8 cellular contexts compared by ENCODE assay signal in genomic region chr11:34192481-34193401, GRCh38.
DNase-seq lines count a peak whose midpoint lies in the region; ATAC-seq, FAIRE-seq and TF ChIP-seq lines count a peak whose summit lies in the region.

No MANE protein-coding gene starts in this region.

- H3K18ac ChIP-seq in IMR-90 (ENCODE audit: low read depth, low read length) = peak overlapping the region; percentile 38

- no peak for TF ChIP-seq RAD21 in IMR-90 (IDR thresholded peaks at IDR 0.05; ENCODE audit: low read length)

- 0 out of 2 replicates have a peak overlapping the region, but pooled peaks have one; percentile 16 for H3K9ac ChIP-seq in IMR-90 (ENCODE audit: low read depth, low read length)

- peak overlapping the region; percentile 35 for H2AK9ac ChIP-seq in IMR-90 (replicated peaks; ENCODE audit: low read depth, low read length, poor library complexity)

- FAIRE-seq in islet of Langerhans (lab: Jason Lieb, UNC) = peak; percentile 49

- intact Hi-C loops in IMR-90 (cut with micrococcal nuclease) = loop anchor here (1.0 kb wide), 1 partner anchor 166 kb away; the partner anchor contains the start of gene ABTB2

- peak overlapping the region; percentile 95 for H2AFZ ChIP-seq in IMR-90 (replicated peaks; ENCODE audit: low read length, poor library complexity)

- H3K4me3 ChIP-seq in IMR-90 (ENCODE audit: insufficient read depth, low read depth, low read length) (peak overlapping the region; percentile 31; the same call in 1 of the 2 replicates), tibial nerve (no peak overlapping the region)

- H3K4me1 ChIP-seq in IMR-90 (ENCODE audit: control insufficient read depth, insufficient read depth, low read length) (peaks cover 9% of the 10 kb centered on the region; the same call in 1 of the 2 replicates), tibial nerve (peaks cover 0 to 28% (median 18%) of the 10 kb centered on the region in 4 donors)

- TF ChIP-seq CTCF in IMR-90 (conservative IDR thresholded peaks at IDR 0.05; ENCODE audit: low read depth, low read length) = no peak
- TF ChIP-seq CTCF in tibial nerve (IDR thresholded peaks at IDR 0.05) = no peak

- H3K27ac ChIP-seq in IMR-90 (ENCODE audit: insufficient read depth, low read length) (peak overlapping the region; percentile 67), tibial nerve (peak overlapping the region in 3 of 4 donors; percentile 34 to 67 (median 60))

- dilution Hi-C loops in IMR-90 (cut with HindIII; ENCODE audit: low sequenced_read_pairs, unreplicated experiment) = loop anchor here (25.0 kb wide), 1 partner anchor 145 kb away; no protein-coding TSS in a partner anchor

- no peaks in the 10 kb centered on the region for H4K20me1 ChIP-seq in IMR-90 (ENCODE audit: insufficient read depth, low read length)

- peak overlapping the region; percentile 30; the same call in 1 of the 2 replicates for H2AK5ac ChIP-seq in IMR-90 (ENCODE audit: low read depth, low read length)

- H2BK5ac ChIP-seq in IMR-90 (ENCODE audit: low read depth, low read length, poor library complexity, severe bottlenecking) = peak overlapping the region; percentile 78

- H3K79me1 ChIP-seq in IMR-90 (ENCODE audit: low read depth in 1 of 2, low read length in 2 of 2) = no peaks in the 10 kb centered on the region

- H3K4ac ChIP-seq in IMR-90 (ENCODE audit: low read depth, low read length) = peak overlapping the region; percentile 82

- H3K14ac ChIP-seq in IMR-90 (replicated peaks; ENCODE audit: low read depth, low read length) = peak overlapping the region; percentile 83; the same call in 1 of the 2 replicates

- peak overlapping the region; percentile 89 for H2BK20ac ChIP-seq in IMR-90 (ENCODE audit: low read depth, low read length)

- H4K5ac ChIP-seq in IMR-90 (ENCODE audit: low read depth, low read length) = peak overlapping the region; percentile 1; the same call in 1 of the 2 replicates

- CTCF ChIA-PET in IMR-90 (lab: Yijun Ruan, JAX) = interaction anchor here (0.6 to 1.8 kb wide), 2 partner anchors 18 to 105 kb away, joined by 6 read pairs; no protein-coding TSS in a partner anchor

- H4K91ac ChIP-seq in IMR-90 (ENCODE audit: insufficient read depth, low read depth, low read length) = peak overlapping the region; percentile 69

- WGBS in IMR-90 (ENCODE audit: extremely low coverage in 2 of 2, insufficient read length in 1 of 2), 2 experiments = 58% methylated on average over 4 of the region's 14 CpGs; no CpG with 5 or more reads in 1 of the 2 experiments
- whole genome bisulfite sequencing in tibial nerve, 2 donors = 52 to 63% methylated on average over 8 to 13 of the region's 14 CpGs

- H3K9me1 ChIP-seq in IMR-90 (ENCODE audit: insufficient read depth, low read length) = peaks cover 18% of the 10 kb centered on the region

- DNase-seq in C1 segment of cervical spinal cord (lab: John Stamatoyannopoulos, UW) (peak in 8 of 14 donors; percentile 12 to 87 (median 36)), IMR-90 (peak; percentile 93), amniotic epithelial cell (ENCODE audit: low read depth) (peak; percentile 86), tibial nerve (ENCODE audit: low spot score in 2 of 2) (peak; percentile 41 to 57), NCI-H187 (lab: John Stamatoyannopoulos, UW) (no peak), activated gamma-delta T cell (lab: John Stamatoyannopoulos, UW) (no peak)

- H3K4me2 ChIP-seq in IMR-90 (ENCODE audit: low read depth, low read length) = peak overlapping the region; percentile 86

- H2BK120ac ChIP-seq in IMR-90 (ENCODE audit: low read depth, low read length) = peak overlapping the region; percentile 94

- H3K9me3 ChIP-seq in IMR-90 (ENCODE audit: control insufficient read depth, insufficient read depth, low read length) (no peaks in the 10 kb centered on the region), tibial nerve (no peaks in the 10 kb centered on the region)

- H2BK15ac ChIP-seq in IMR-90 (ENCODE audit: low read depth, low read length) = peak overlapping the region; percentile 26; the same call in 1 of the 3 replicates

- TF ChIP-seq POLR2A in IMR-90 (IDR thresholded peaks at IDR 0.05; ENCODE audit: low read depth, low read length) (peak; percentile 28; the same call in 1 of the 2 replicates), tibial nerve (IDR thresholded peaks at IDR 0.05) (no peak)

- ATAC-seq in IMR-90 (ENCODE audit: low read depth) = peak; percentile 91
- ATAC-seq in HG03196 (IDR thresholded peaks at IDR 0.05; ENCODE audit: unreplicated experiment) = no peak

- H3K36me3 ChIP-seq in IMR-90 (ENCODE audit: control insufficient read depth, insufficient read depth, low read length) = no peaks in the 10 kb centered on the region
- peaks cover 0 to 18% (median 0%) of the 10 kb centered on the region in 3 donors for H3K36me3 ChIP-seq in tibial nerve

- peak in 1 of 2 donors; percentile 22 for TF ChIP-seq EP300 in tibial nerve (IDR thresholded peaks at IDR 0.05)

- H3K56ac ChIP-seq in IMR-90 (ENCODE audit: extremely low read depth, insufficient read depth, low read length) = peak overlapping the region; percentile 63

- BruUV-seq in IMR-90 (replicated peaks; lab: Mats Ljungman, UMichigan) = no TSS peak

- H3K23ac ChIP-seq in IMR-90 (ENCODE audit: low read depth, low read length) = peak overlapping the region; percentile 57; the same call in 1 of the 2 replicates

- peak overlapping the region in 1 of 2 experiments; percentile 87; a peak in 2 of 4 replicates for H4K8ac ChIP-seq in IMR-90 (ENCODE audit: low read depth in 2 of 2, low read length in 2 of 2)

- in situ Hi-C loops in IMR-90 (cut with MboI; ENCODE audit: low sequenced_read_pairs) = no loop called here

- POLR2A ChIA-PET in IMR-90 (lab: Charles Lee; ENCODE audit: unreplicated experiment) = interaction anchor here (0.6 kb wide), 1 partner anchor 52 kb away, joined by 3 read pairs; no protein-coding TSS in a partner anchor

- H3K27me3 ChIP-seq in IMR-90 (ENCODE audit: control insufficient read depth, insufficient read depth, low read length) (peaks cover 2% of the 10 kb centered on the region; the same call in 1 of the 2 replicates), tibial nerve (no peaks in the 10 kb centered on the region)

TF ChIP-seq in IMR-90, 13 proteins besides CTCF, POLR2A, EP300 and RAD21:
- TF ChIP-seq, protein P1, sequence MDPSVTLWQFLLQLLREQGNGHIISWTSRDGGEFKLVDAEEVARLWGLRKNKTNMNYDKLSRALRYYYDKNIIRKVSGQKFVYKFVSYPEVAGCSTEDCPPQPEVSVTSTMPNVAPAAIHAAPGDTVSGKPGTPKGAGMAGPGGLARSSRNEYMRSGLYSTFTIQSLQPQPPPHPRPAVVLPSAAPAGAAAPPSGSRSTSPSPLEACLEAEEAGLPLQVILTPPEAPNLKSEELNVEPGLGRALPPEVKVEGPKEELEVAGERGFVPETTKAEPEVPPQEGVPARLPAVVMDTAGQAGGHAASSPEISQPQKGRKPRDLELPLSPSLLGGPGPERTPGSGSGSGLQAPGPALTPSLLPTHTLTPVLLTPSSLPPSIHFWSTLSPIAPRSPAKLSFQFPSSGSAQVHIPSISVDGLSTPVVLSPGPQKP (IDR thresholded peaks at IDR 0.05; ENCODE audit: borderline replicate concordance, low read depth, low read length) = no peak
- TF ChIP-seq RFX5 (IDR thresholded peaks at IDR 0.05; ENCODE audit: low read depth, low read length) = no peak
- TF ChIP-seq CEBPB (IDR thresholded peaks at IDR 0.05; ENCODE audit: low read depth, low read length) = peak; percentile 68
- TF ChIP-seq SMC3 (IDR thresholded peaks at IDR 0.05; ENCODE audit: low read depth, low read length) = peak; percentile 15; the same call in 1 of the 2 replicates
- TF ChIP-seq NFE2L2 (IDR thresholded peaks at IDR 0.05; ENCODE audit: low read depth, low read length) = no peak
- no peak for TF ChIP-seq CHD1 (IDR thresholded peaks at IDR 0.05; ENCODE audit: low read depth, low read length)
- peak; percentile 63 for TF ChIP-seq FOS (IDR thresholded peaks at IDR 0.05; ENCODE audit: low read depth, low read length)
- TF ChIP-seq RCOR1 (IDR thresholded peaks at IDR 0.05; ENCODE audit: insufficient replicate concordance, low read length) = peak; percentile 69
- no peak for TF ChIP-seq USF2 (IDR thresholded peaks at IDR 0.05; ENCODE audit: low read depth, low read length)
- 0 out of 2 replicates have a peak, but pooled peaks have one; percentile 2 for TF ChIP-seq MXI1 (IDR thresholded peaks at IDR 0.05; ENCODE audit: borderline replicate concordance, low read depth, low read length)
- no peak for TF ChIP-seq MAZ (IDR thresholded peaks at IDR 0.05; ENCODE audit: borderline replicate concordance, low read depth, low read length)
- peak; percentile 65 for TF ChIP-seq BHLHE40 (IDR thresholded peaks at IDR 0.05; ENCODE audit: low read depth, low read length)
- no peak for TF ChIP-seq MAFK (IDR thresholded peaks at IDR 0.05; ENCODE audit: low read depth, low read length)

Comparison
In these comparisons a context has a peak if more than half of its experiments do, and no peak if none do; other contexts are left out.
1. DNase-seq: peak in C1 segment of cervical spinal cord (8 of 14), IMR-90 (single experiment), amniotic epithelial cell (single experiment) and tibial nerve (2 of 2); none in NCI-H187 (0 of 2) and activated gamma-delta T cell (single experiment).